Comparison of ENCODE assay signal across 4 cellular contexts in genomic region chr11:29975580-29975979, GRCh38. TPM values are rescaled to one million over a fixed set of nuclear protein-coding genes. Genes with fewer than 3 reads are reported as not detected.
"Had no signal": no experiment of that assay in that cellular context is flagged by ENCODE, and none has a peak within 500 bp of the region (broad histone marks: within the 10 kb centered on the region; RNA-seq: fewer than 3 reads in every experiment).

No MANE protein-coding gene starts in this region.

RNA-seq across cellular contexts. Expression of gene KCNA4, which starts 41.2 kb away (rescaled TPM):
- total RNA-seq: GM23338, H1, H9, HFFc6 had no signal
